ENCODE assay signal across 1 cellular context in the genomic region with DNA sequence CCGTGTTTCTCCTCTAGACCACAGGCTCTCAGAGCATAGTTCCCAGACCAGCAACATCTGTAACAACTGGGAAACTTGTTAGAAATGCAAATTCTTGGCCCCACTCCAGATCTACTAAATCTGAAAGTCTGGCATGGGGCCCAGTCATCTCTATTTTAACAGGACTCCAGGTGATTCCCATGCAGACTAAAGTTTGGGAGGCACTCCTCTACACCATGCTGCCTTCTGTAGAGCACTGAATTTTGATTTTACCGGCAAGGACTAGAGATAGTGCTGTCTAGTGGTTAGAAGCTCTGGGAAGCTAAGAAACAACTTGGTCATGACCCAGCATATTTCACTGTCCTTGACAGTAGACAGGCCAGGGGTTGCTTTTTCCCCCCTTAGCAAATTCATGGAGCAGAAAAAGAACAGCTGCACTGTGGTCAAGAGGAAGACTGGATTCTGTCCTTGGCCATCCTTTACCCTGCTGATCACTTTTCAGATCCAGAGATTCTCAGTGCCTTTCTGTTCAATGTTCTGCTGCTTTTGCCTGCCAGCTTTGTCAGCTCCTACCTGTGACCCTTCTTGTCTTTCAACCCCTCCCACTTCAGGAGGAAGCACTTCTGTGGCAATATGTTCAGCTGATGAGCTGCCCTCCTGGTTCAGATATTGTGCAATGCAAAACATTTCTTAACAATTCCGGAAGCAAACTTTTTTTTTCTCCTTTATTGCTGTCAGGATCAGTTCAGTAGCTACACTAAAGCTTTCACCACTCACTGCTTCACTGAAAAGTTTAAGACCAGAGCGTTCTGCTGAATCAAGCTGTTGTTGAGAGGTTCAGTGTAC.
TF ChIP-seq lines count a peak whose summit lies in the region.

No MANE protein-coding gene starts in this region.

TF ChIP-seq in HepG2, 621 proteins besides CTCF, POLR2A, EP300 and RAD21 (continued from another document and continues in another):
- TF ChIP-seq, protein P1, sequence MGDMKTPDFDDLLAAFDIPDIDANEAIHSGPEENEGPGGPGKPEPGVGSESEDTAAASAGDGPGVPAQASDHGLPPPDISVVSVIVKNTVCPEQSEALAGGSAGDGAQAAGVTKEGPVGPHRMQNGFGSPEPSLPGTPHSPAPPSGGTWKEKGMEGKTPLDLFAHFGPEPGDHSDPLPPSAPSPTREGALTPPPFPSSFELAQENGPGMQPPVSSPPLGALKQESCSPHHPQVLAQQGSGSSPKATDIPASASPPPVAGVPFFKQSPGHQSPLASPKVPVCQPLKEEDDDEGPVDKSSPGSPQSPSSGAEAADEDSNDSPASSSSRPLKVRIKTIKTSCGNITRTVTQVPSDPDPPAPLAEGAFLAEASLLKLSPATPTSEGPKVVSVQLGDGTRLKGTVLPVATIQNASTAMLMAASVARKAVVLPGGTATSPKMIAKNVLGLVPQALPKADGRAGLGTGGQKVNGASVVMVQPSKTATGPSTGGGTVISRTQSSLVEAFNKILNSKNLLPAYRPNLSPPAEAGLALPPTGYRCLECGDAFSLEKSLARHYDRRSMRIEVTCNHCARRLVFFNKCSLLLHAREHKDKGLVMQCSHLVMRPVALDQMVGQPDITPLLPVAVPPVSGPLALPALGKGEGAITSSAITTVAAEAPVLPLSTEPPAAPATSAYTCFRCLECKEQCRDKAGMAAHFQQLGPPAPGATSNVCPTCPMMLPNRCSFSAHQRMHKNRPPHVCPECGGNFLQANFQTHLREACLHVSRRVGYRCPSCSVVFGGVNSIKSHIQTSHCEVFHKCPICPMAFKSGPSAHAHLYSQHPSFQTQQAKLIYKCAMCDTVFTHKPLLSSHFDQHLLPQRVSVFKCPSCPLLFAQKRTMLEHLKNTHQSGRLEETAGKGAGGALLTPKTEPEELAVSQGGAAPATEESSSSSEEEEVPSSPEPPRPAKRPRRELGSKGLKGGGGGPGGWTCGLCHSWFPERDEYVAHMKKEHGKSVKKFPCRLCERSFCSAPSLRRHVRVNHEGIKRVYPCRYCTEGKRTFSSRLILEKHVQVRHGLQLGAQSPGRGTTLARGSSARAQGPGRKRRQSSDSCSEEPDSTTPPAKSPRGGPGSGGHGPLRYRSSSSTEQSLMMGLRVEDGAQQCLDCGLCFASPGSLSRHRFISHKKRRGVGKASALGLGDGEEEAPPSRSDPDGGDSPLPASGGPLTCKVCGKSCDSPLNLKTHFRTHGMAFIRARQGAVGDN (CRISPR knock-in tag; IDR thresholded peaks at IDR 0.05), result no peak
- TF ChIP-seq, protein P2, sequence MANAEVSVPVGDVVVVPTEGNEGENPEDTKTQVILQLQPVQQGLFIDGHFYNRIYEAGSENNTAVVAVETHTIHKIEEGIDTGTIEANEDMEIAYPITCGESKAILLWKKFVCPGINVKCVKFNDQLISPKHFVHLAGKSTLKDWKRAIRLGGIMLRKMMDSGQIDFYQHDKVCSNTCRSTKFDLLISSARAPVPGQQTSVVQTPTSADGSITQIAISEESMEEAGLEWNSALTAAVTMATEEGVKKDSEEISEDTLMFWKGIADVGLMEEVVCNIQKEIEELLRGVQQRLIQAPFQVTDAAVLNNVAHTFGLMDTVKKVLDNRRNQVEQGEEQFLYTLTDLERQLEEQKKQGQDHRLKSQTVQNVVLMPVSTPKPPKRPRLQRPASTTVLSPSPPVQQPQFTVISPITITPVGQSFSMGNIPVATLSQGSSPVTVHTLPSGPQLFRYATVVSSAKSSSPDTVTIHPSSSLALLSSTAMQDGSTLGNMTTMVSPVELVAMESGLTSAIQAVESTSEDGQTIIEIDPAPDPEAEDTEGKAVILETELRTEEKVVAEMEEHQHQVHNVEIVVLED (CRISPR knock-in tag; IDR thresholded peaks at IDR 0.05; ENCODE audit: borderline replicate concordance), result no peak
- no peak for TF ChIP-seq ZNF629 (CRISPR knock-in tag; conservative IDR thresholded peaks at IDR 0.05)
- TF ChIP-seq CBX5 (CRISPR knock-in tag; IDR thresholded peaks at IDR 0.05; ENCODE audit: borderline replicate concordance), result peak; percentile 75; the same call in 1 of the 2 replicates
- TF ChIP-seq FOXK1 (CRISPR knock-in tag; IDR thresholded peaks at IDR 0.05; ENCODE audit: borderline replicate concordance, low read depth), result peak; percentile 62; the same call in 1 of the 2 replicates
- no peak for TF ChIP-seq ZNF276 (CRISPR knock-in tag; IDR thresholded peaks at IDR 0.05; ENCODE audit: low read depth)
- TF ChIP-seq ELF3 (CRISPR knock-in tag; IDR thresholded peaks at IDR 0.05), result peak; percentile 98
- TF ChIP-seq EZH2 (conservative IDR thresholded peaks at IDR 0.05; ENCODE audit: low read depth, low read length), result no peak
- peak; percentile 78 for TF ChIP-seq HMG20B (CRISPR knock-in tag; conservative IDR thresholded peaks at IDR 0.05)
- TF ChIP-seq, protein P3, sequence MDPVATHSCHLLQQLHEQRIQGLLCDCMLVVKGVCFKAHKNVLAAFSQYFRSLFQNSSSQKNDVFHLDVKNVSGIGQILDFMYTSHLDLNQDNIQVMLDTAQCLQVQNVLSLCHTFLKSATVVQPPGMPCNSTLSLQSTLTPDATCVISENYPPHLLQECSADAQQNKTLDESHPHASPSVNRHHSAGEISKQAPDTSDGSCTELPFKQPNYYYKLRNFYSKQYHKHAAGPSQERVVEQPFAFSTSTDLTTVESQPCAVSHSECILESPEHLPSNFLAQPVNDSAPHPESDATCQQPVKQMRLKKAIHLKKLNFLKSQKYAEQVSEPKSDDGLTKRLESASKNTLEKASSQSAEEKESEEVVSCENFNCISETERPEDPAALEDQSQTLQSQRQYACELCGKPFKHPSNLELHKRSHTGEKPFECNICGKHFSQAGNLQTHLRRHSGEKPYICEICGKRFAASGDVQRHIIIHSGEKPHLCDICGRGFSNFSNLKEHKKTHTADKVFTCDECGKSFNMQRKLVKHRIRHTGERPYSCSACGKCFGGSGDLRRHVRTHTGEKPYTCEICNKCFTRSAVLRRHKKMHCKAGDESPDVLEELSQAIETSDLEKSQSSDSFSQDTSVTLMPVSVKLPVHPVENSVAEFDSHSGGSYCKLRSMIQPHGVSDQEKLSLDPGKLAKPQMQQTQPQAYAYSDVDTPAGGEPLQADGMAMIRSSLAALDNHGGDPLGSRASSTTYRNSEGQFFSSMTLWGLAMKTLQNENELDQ (CRISPR knock-in tag; IDR thresholded peaks at IDR 0.05; ENCODE audit: borderline replicate concordance), result no peak
- TF ChIP-seq DPF2 (CRISPR knock-in tag; IDR thresholded peaks at IDR 0.05; ENCODE audit: borderline replicate concordance, low read depth), result 0 out of 2 replicates have a peak, but pooled peaks have one; percentile 53
- TF ChIP-seq CREM (IDR thresholded peaks at IDR 0.05), result peak; percentile 35; the same call in 1 of the 2 replicates
- no peak for TF ChIP-seq CREM (CRISPR knock-in tag; IDR thresholded peaks at IDR 0.05)
- peak; percentile 80 for TF ChIP-seq PAXIP1 (CRISPR knock-in tag; conservative IDR thresholded peaks at IDR 0.05)
- TF ChIP-seq HNRNPUL1 (IDR thresholded peaks at IDR 0.05; ENCODE audit: low read depth, low read length), result no peak
- TF ChIP-seq MTF1 (CRISPR knock-in tag; IDR thresholded peaks at IDR 0.05), result no peak
- no peak for TF ChIP-seq ZNF772 (CRISPR knock-in tag; IDR thresholded peaks at IDR 0.05)
- no peak for TF ChIP-seq ZNF432 (CRISPR knock-in tag; IDR thresholded peaks at IDR 0.05; ENCODE audit: borderline replicate concordance)
- TF ChIP-seq, protein P4, sequence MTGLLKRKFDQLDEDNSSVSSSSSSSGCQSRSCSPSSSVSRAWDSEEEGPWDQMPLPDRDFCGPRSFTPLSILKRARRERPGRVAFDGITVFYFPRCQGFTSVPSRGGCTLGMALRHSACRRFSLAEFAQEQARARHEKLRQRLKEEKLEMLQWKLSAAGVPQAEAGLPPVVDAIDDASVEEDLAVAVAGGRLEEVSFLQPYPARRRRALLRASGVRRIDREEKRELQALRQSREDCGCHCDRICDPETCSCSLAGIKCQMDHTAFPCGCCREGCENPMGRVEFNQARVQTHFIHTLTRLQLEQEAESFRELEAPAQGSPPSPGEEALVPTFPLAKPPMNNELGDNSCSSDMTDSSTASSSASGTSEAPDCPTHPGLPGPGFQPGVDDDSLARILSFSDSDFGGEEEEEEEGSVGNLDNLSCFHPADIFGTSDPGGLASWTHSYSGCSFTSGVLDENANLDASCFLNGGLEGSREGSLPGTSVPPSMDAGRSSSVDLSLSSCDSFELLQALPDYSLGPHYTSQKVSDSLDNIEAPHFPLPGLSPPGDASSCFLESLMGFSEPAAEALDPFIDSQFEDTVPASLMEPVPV (CRISPR knock-in tag; IDR thresholded peaks at IDR 0.05), result no peak
- TF ChIP-seq FLYWCH1 (CRISPR knock-in tag; IDR thresholded peaks at IDR 0.05), result no peak
- TF ChIP-seq, protein P5, sequence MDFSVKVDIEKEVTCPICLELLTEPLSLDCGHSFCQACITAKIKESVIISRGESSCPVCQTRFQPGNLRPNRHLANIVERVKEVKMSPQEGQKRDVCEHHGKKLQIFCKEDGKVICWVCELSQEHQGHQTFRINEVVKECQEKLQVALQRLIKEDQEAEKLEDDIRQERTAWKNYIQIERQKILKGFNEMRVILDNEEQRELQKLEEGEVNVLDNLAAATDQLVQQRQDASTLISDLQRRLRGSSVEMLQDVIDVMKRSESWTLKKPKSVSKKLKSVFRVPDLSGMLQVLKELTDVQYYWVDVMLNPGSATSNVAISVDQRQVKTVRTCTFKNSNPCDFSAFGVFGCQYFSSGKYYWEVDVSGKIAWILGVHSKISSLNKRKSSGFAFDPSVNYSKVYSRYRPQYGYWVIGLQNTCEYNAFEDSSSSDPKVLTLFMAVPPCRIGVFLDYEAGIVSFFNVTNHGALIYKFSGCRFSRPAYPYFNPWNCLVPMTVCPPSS (IDR thresholded peaks at IDR 0.05), result no peak
- TF ChIP-seq NFIB (CRISPR knock-in tag; IDR thresholded peaks at IDR 0.05; ENCODE audit: borderline replicate concordance), result no peak
- TF ChIP-seq, protein P6, sequence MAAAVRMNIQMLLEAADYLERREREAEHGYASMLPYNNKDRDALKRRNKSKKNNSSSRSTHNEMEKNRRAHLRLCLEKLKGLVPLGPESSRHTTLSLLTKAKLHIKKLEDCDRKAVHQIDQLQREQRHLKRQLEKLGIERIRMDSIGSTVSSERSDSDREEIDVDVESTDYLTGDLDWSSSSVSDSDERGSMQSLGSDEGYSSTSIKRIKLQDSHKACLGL (CRISPR knock-in tag; IDR thresholded peaks at IDR 0.05), result no peak
- no peak for TF ChIP-seq SNAPC5 (CRISPR knock-in tag; IDR thresholded peaks at IDR 0.05; ENCODE audit: borderline replicate concordance)
- peak; percentile 66; the same call in 1 of the 2 replicates for TF ChIP-seq PPARG (CRISPR knock-in tag; conservative IDR thresholded peaks at IDR 0.05)
- no peak for TF ChIP-seq ZIK1 (CRISPR knock-in tag; IDR thresholded peaks at IDR 0.05; ENCODE audit: borderline replicate concordance, low read depth)
- TF ChIP-seq AHR (CRISPR knock-in tag; IDR thresholded peaks at IDR 0.05), result no peak
- no peak for TF ChIP-seq ZNF337 (CRISPR knock-in tag; IDR thresholded peaks at IDR 0.05; ENCODE audit: borderline replicate concordance, low read depth)
- peak; percentile 78 for TF ChIP-seq KLF6 (CRISPR knock-in tag; IDR thresholded peaks at IDR 0.05)
- peak; percentile 96 for TF ChIP-seq TFE3 (CRISPR knock-in tag; IDR thresholded peaks at IDR 0.05)
- no peak for TF ChIP-seq ZNF780A (CRISPR knock-in tag; IDR thresholded peaks at IDR 0.05)
- no peak for TF ChIP-seq ZNF883 (CRISPR knock-in tag; IDR thresholded peaks at IDR 0.05; ENCODE audit: not compliant biosample characterization)
- TF ChIP-seq MED1 (CRISPR knock-in tag; IDR thresholded peaks at IDR 0.05), result peak; percentile 88
- TF ChIP-seq, protein P7, sequence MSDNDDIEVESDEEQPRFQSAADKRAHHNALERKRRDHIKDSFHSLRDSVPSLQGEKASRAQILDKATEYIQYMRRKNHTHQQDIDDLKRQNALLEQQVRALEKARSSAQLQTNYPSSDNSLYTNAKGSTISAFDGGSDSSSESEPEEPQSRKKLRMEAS (IDR thresholded peaks at IDR 0.05), result no peak
